In genomic region chr2:38073211-38074005, GRCh38 we compare ENCODE assay signal across 9 cellular contexts. TPM values are rescaled to one million over a fixed set of nuclear protein-coding genes. Genes with fewer than 3 reads are reported as not detected.
DNase-seq lines count a peak whose midpoint lies in the region; ATAC-seq and TF ChIP-seq lines count a peak whose summit lies in the region.
"Had no signal": no experiment of that assay in that cellular context is flagged by ENCODE, and none has a peak within 500 bp of the region (broad histone marks: within the 10 kb centered on the region; RNA-seq: fewer than 3 reads in every experiment).

No MANE protein-coding gene starts in this region.

- peak overlapping the region in 6 of 8 donors; percentile 35 to 71 (median 58) for H3K4me3 Mint-ChIP-seq in CD4-positive, alpha-beta memory T cell
- H3K4me3 Mint-ChIP-seq in osteocyte (ENCODE audit: unreplicated experiment): peak overlapping the region; percentile 75

- peak overlapping the region in 1 of 7 donors; percentile 41 for H3K27ac Mint-ChIP-seq in CD4-positive, alpha-beta memory T cell
- peak overlapping the region; percentile 76 for H3K27ac Mint-ChIP-seq in osteocyte (ENCODE audit: unreplicated experiment)

- no peak for DNase-seq in CD4-positive, alpha-beta memory T cell
- DNase-seq in SK-N-MC (ENCODE audit: low read depth, low spot score) (no peak), esophagus squamous epithelium (lab: John Stamatoyannopoulos, UW) (no peak), osteocyte (ENCODE audit: extremely low spot score, unreplicated experiment) (no peak), NCI-H2107 (lab: John Stamatoyannopoulos, UW) (no peak), activated gamma-delta T cell treated with Interleukin-2 at 50 U/mL for 16 hours (no peak), GM10266 (ENCODE audit: extremely low spot score) (no peak)

- peaks cover 9% of the 10 kb centered on the region for H3K27me3 ChIP-seq in CD4-positive, alpha-beta memory T cell (ENCODE audit: insufficient read depth, low read length)
- peaks cover 0 to 58% (median 0%) of the 10 kb centered on the region in 4 donors for H3K27me3 ChIP-seq in esophagus squamous epithelium

- H3K27me3 Mint-ChIP-seq in CD4-positive, alpha-beta memory T cell: peaks cover 27 to 34% of the 10 kb centered on the region in 2 donors
- no peaks in the 10 kb centered on the region for H3K27me3 Mint-ChIP-seq in osteocyte (ENCODE audit: unreplicated experiment)

- TF ChIP-seq POLR2A in esophagus squamous epithelium (IDR thresholded peaks at IDR 0.05): no peak

- POLR2A ChIA-PET in CD4-positive, alpha-beta memory T cell (lab: Charles Lee; ENCODE audit: partially characterized antibody): no interaction called here

- no peaks in the 10 kb centered on the region for H3K9me3 Mint-ChIP-seq in CD4-positive, alpha-beta memory T cell
- no peaks in the 10 kb centered on the region for H3K9me3 Mint-ChIP-seq in osteocyte (ENCODE audit: unreplicated experiment)

- H3K36me3 ChIP-seq in CD4-positive, alpha-beta memory T cell (ENCODE audit: insufficient read depth, low read length): no peaks in the 10 kb centered on the region
- peaks cover 13% of the 10 kb centered on the region for H3K36me3 ChIP-seq in SK-N-MC (ENCODE audit: insufficient read depth, low read length)
- no peaks in the 10 kb centered on the region for H3K36me3 ChIP-seq in esophagus squamous epithelium

- peaks cover 5% of the 10 kb centered on the region for H3K4me1 ChIP-seq in CD4-positive, alpha-beta memory T cell (ENCODE audit: insufficient read depth, low read length)
- peaks cover 16 to 50% (median 30%) of the 10 kb centered on the region in 3 donors for H3K4me1 ChIP-seq in esophagus squamous epithelium

- peak overlapping the region; percentile 44 for H3K9ac ChIP-seq in SK-N-MC (ENCODE audit: insufficient read length)

- 66 to 72% methylated on average over 5 to 17 of the region's 32 CpGs for WGBS in esophagus squamous epithelium, 2 donors

- TF ChIP-seq CTCF in esophagus squamous epithelium (IDR thresholded peaks at IDR 0.05): no peak
- no peak for TF ChIP-seq CTCF in osteocyte (IDR thresholded peaks at IDR 0.05)
- TF ChIP-seq CTCF in GM10266 (IDR thresholded peaks at IDR 0.05; ENCODE audit: control insufficient read depth, insufficient read depth, low read depth, missing control alignments): no peak

- H3K9me3 ChIP-seq in CD4-positive, alpha-beta memory T cell (ENCODE audit: control insufficient read depth in 1 of 2, low read length in 2 of 2): no peaks in the 10 kb centered on the region
- H3K9me3 ChIP-seq in SK-N-MC (ENCODE audit: low read depth, low read length) (no peaks in the 10 kb centered on the region), esophagus squamous epithelium (no peaks in the 10 kb centered on the region)

- CTCF ChIA-PET in CD4-positive, alpha-beta memory T cell (lab: Charles Lee; ENCODE audit: partially characterized antibody): no interaction called here

- no peak overlapping the region for H3K4me3 ChIP-seq in CD4-positive, alpha-beta memory T cell (ENCODE audit: low read length in 2 of 2)
- H3K4me3 ChIP-seq in SK-N-MC: peak overlapping the region; percentile 47
- H3K4me3 ChIP-seq in esophagus squamous epithelium: peak overlapping the region in 3 of 4 donors; percentile 54 to 83 (median 61)

- H3K4me1 Mint-ChIP-seq in CD4-positive, alpha-beta memory T cell: peaks cover 6 to 32% (median 15%) of the 10 kb centered on the region in 4 donors
- peaks cover 65% of the 10 kb centered on the region for H3K4me1 Mint-ChIP-seq in osteocyte (ENCODE audit: unreplicated experiment)

- no peak for ATAC-seq in HG02642 (IDR thresholded peaks at IDR 0.05; ENCODE audit: poor library complexity, unreplicated experiment)
- ATAC-seq: HCT116 had no signal

- H3K27ac ChIP-seq in CD4-positive, alpha-beta memory T cell (ENCODE audit: low read depth, low read length): no peak overlapping the region
- H3K27ac ChIP-seq in SK-N-MC (peak overlapping the region; percentile 53), esophagus squamous epithelium (peak overlapping the region in 2 of 4 donors; percentile 92 to 95)

- intact Hi-C loops in CD4-positive, alpha-beta memory T cell (cut with micrococcal nuclease): no loop called here
- intact Hi-C loops in esophagus squamous epithelium (cut with DNase I): no loop called here

- peaks cover 0 to 4% of the 10 kb centered on the region in 2 donors for H3K36me3 Mint-ChIP-seq in CD4-positive, alpha-beta memory T cell
- peaks cover 44% of the 10 kb centered on the region for H3K36me3 Mint-ChIP-seq in osteocyte (ENCODE audit: unreplicated experiment)

RNA-seq across cellular contexts. Expression of gene CYP1B1, which starts 2.5 kb away (rescaled TPM):
- total RNA-seq in CD4-positive, alpha-beta memory T cell: 1 to 10 TPM; 5.8 to 6.4 TPM
- polyA plus RNA-seq in CD4-positive, alpha-beta memory T cell: under 1 TPM in 1 of 2 donors, not detected in 1; 0.04 TPM
- total RNA-seq in esophagus squamous epithelium: 10 to 100 TPM in 2 of 4 donors, 1 to 10 TPM in 2; 1.0 to 20.6 (median 12.8) TPM
- 137 and 145 TPM in 2 replicates for total RNA-seq in osteocyte

Comparison
In these comparisons a context has a peak if more than half of its experiments do, and no peak if none do; other contexts are left out.
1. H3K4me3 ChIP-seq: peak in SK-N-MC (single experiment) and esophagus squamous epithelium (3 of 4); none in CD4-positive, alpha-beta memory T cell (0 of 2).